Comparison of ENCODE assay signal across 17 cellular contexts in the genomic region with DNA sequence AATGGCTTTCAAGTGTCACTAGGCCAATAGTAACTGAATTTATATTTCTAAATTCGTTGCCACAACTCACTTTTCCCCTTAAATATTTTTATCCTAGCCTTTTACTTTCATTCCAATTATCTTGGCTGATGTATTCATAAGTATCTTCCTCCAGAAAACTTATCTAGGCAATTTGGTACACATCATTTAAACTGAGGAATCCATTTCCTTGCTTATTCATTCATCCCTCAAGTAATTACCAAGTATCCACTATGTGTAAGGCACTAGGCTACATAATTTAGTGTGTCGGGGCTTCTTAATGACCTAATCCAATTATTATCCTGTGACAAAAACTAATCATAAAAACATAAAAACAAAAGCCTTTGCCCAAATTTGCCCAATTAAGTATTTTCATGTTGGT.
"Had no signal": no experiment of that assay in that cellular context is flagged by ENCODE, and none has a peak within 500 bp of the region (broad histone marks: within the 10 kb centered on the region; RNA-seq: fewer than 3 reads in every experiment).

No MANE protein-coding gene starts in this region.

- H3K27ac ChIP-seq: epithelial cell of prostate, heart left ventricle, neural progenitor cell, thoracic aorta had no signal

- H3K4me1 ChIP-seq: neural progenitor cell had no signal

- ATAC-seq: heart left ventricle; left ventricle myocardium superior; naive thymus-derived CD8-positive, alpha-beta T cell had no signal

- DNase-seq: activated CD4-positive, alpha-beta T cell treated with anti-CD3 and anti-CD28 coated beads for 1 hour; activated CD8-positive, alpha-beta memory T cell treated with anti-CD3 and anti-CD28 coated beads for 24 hours; activated CD8-positive, alpha-beta memory T cell treated with anti-CD3 and anti-CD28 coated beads, Interleukin-2, amount 50 U/mL, for 4 hours; activated naive CD4-positive, alpha-beta T cell; activated T-cell treated with anti-CD3 and anti-CD28 coated beads, Interleukin-2, amount 50 U/mL, for 24 hours; amniotic stem cell; heart left ventricle; kidney; left ventricle myocardium superior; mammary epithelial cell; naive thymus-derived CD8-positive, alpha-beta T cell; posterior cingulate gyrus; stimulated activated CD4-positive, alpha-beta T cell treated with anti-CD3 and anti-CD28 coated beads, Interleukin-4, amount 100 ng/mL, for 1 hour; stimulated activated naive CD4-positive, alpha-beta T cell had no signal

- H3K4me3 ChIP-seq: heart left ventricle, neural progenitor cell, thoracic aorta had no signal

- H3K36me3 ChIP-seq: heart left ventricle, neural progenitor cell, thoracic aorta had no signal

- H3K9me3 ChIP-seq: heart left ventricle, thoracic aorta had no signal

- H3K27me3 ChIP-seq: heart left ventricle, neural progenitor cell had no signal
